Comparison of ENCODE assay signal across 12 cellular contexts in the genomic region with DNA sequence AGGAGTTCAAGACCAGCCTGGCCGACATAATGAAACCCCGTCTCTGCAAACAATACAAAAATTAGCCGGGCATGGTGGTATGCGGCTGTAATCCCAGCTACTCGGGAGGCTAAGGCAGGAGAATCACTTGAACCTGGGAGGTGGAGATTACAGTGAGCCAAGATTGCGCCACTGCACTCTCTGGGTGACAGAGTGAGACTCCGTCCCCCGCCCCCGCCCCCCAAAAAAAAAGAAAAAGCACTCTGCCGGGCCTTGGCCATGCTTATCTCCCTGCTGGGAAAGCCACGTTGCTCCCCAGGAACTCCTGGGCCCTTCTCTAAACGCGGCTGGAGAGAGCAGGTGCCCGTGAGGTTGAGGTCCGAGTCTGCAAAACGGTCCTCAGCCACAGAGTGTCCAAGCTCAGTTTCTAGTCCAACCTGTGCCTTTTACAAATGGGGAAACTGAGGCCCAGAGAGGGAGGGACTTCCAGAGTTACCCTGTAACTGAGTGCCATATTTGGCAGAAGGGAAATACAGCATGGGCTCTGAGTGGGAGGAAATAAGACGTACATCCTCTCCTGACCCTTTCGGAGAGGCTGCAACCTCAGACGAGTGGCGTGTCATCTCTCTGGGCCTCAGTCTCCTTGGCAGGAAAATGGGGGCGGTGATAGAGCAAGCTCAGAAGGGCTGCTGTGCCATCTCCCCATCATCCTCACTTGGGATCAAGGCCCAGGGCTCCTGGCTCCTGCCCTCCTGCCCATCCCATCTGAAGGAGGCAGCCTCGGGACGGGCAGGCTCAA. TPM values are rescaled to one million over a fixed set of nuclear protein-coding genes. Genes with fewer than 3 reads are reported as not detected.
DNase-seq lines count a peak whose midpoint lies in the region; ATAC-seq and TF ChIP-seq lines count a peak whose summit lies in the region.
"Had no signal": no experiment of that assay in that cellular context is flagged by ENCODE, and none has a peak within 500 bp of the region (broad histone marks: within the 10 kb centered on the region; RNA-seq: fewer than 3 reads in every experiment).

No MANE protein-coding gene starts in this region.

- peak overlapping the region in 4 of 7 donors; percentile 22 to 50 (median 42) for H3K27ac Mint-ChIP-seq in CD4-positive, alpha-beta memory T cell
- peak overlapping the region; percentile 92 for H3K27ac Mint-ChIP-seq in stimulated activated effector memory CD8-positive, alpha-beta T cell treated with anti-CD3 and anti-CD28 coated beads, Interleukin-12 subunit alpha, Interleukin-12 subunit beta, amount 100 ng/mL, for 72 hours
- H3K27ac Mint-ChIP-seq in T-cell, result peak overlapping the region in 1 of 2 donors; percentile 39

- peaks cover 51% of the 10 kb centered on the region for H3K4me1 ChIP-seq in CD4-positive, alpha-beta memory T cell (ENCODE audit: insufficient read depth, low read length)
- H3K4me1 ChIP-seq in PC-9 (replicated peaks; ENCODE audit: insufficient read depth), result peaks cover 44% of the 10 kb centered on the region

- CTCF ChIA-PET in CD4-positive, alpha-beta memory T cell (lab: Charles Lee; ENCODE audit: partially characterized antibody), result interaction anchor here (4.4 kb wide), 1 partner anchor 14 kb away, joined by 20 read pairs; no protein-coding TSS in a partner anchor
- CTCF ChIA-PET in PC-9 (lab: Charles Lee), result interaction anchor here (0.7 kb wide), 1 partner anchor 13 kb away, joined by 4 read pairs; no protein-coding TSS in a partner anchor
- CTCF ChIA-PET in T-cell (lab: Charles Lee), result no interaction called here

- H3K36me3 Mint-ChIP-seq in CD4-positive, alpha-beta memory T cell, result peaks cover 34 to 46% of the 10 kb centered on the region in 2 donors
- H3K36me3 Mint-ChIP-seq in stimulated activated effector memory CD8-positive, alpha-beta T cell treated with anti-CD3 and anti-CD28 coated beads, Interleukin-12 subunit alpha, Interleukin-12 subunit beta, amount 100 ng/mL, for 72 hours, result peaks cover 54% of the 10 kb centered on the region
- H3K36me3 Mint-ChIP-seq in T-cell, result peaks cover 35% of the 10 kb centered on the region

- H3K27me3 Mint-ChIP-seq in CD4-positive, alpha-beta memory T cell, result no peaks in the 10 kb centered on the region
- no peaks in the 10 kb centered on the region for H3K27me3 Mint-ChIP-seq in T-cell

- peaks cover 18 to 50% (median 30%) of the 10 kb centered on the region in 4 donors for H3K4me1 Mint-ChIP-seq in CD4-positive, alpha-beta memory T cell
- H3K4me1 Mint-ChIP-seq in stimulated activated effector memory CD8-positive, alpha-beta T cell treated with anti-CD3 and anti-CD28 coated beads, Interleukin-12 subunit alpha, Interleukin-12 subunit beta, amount 100 ng/mL, for 72 hours, result peaks cover 39% of the 10 kb centered on the region
- peaks cover 29 to 45% (median 41%) of the 10 kb centered on the region in 3 donors for H3K4me1 Mint-ChIP-seq in T-cell

- H3K9me3 Mint-ChIP-seq in CD4-positive, alpha-beta memory T cell, result no peaks in the 10 kb centered on the region
- no peaks in the 10 kb centered on the region for H3K9me3 Mint-ChIP-seq in stimulated activated effector memory CD8-positive, alpha-beta T cell treated with anti-CD3 and anti-CD28 coated beads, Interleukin-12 subunit alpha, Interleukin-12 subunit beta, amount 100 ng/mL, for 72 hours
- no peaks in the 10 kb centered on the region for H3K9me3 Mint-ChIP-seq in T-cell

- BruUV-seq in PC-9 (replicated peaks; lab: Mats Ljungman, UMichigan), result TSS peak; percentile 45

- no peak overlapping the region for H3K4me3 Mint-ChIP-seq in CD4-positive, alpha-beta memory T cell
- H3K4me3 Mint-ChIP-seq in stimulated activated effector memory CD8-positive, alpha-beta T cell treated with anti-CD3 and anti-CD28 coated beads, Interleukin-12 subunit alpha, Interleukin-12 subunit beta, amount 100 ng/mL, for 72 hours, result no peak overlapping the region
- no peak overlapping the region for H3K4me3 Mint-ChIP-seq in T-cell

- no peak overlapping the region for H2AFZ ChIP-seq in PC-9

- peaks cover 35% of the 10 kb centered on the region for H3F3A ChIP-seq in PC-9 (ENCODE audit: insufficient read depth, low read depth)

- H3K4me3 ChIP-seq in CD4-positive, alpha-beta memory T cell (ENCODE audit: low read length in 2 of 2), result no peak overlapping the region
- H3K4me3 ChIP-seq in PC-9 (no peak overlapping the region), epithelial cell of esophagus (ENCODE audit: low read length) (peak overlapping the region; percentile 57)

- no peak for TF ChIP-seq CTCF in PC-9 (conservative IDR thresholded peaks at IDR 0.05)
- no peak for TF ChIP-seq CTCF in epithelial cell of esophagus (IDR thresholded peaks at IDR 0.05; ENCODE audit: insufficient read depth, low read depth, low read length, missing control alignments)

- intact Hi-C loops in CD4-positive, alpha-beta memory T cell (cut with micrococcal nuclease), result no loop called here
- intact Hi-C loops in PC-9 (cut with micrococcal nuclease; ENCODE audit: unreplicated experiment), result loop anchor here (5.0 kb wide), 1 partner anchor 227 kb away; the partner anchor contains the start of gene SET

- DNase-seq in CD4-positive, alpha-beta memory T cell, result no peak
- no peak for DNase-seq in PC-9
- no peak for DNase-seq in epithelial cell of esophagus (ENCODE audit: low read depth)
- no peak for DNase-seq in stimulated activated effector memory CD8-positive, alpha-beta T cell treated with anti-CD3 and anti-CD28 coated beads, Interleukin-12 subunit alpha, Interleukin-12 subunit beta, amount 100 ng/mL, for 72 hours (ENCODE audit: low spot score in 2 of 2)
- no peak for DNase-seq in T-cell
- DNase-seq in left lobe of liver (ENCODE audit: low spot score), result no peak
- DNase-seq: activated T-cell treated with anti-CD3 and anti-CD28 coated beads for 4 hours; erythroblast; NCI-H1417 treated with DMSO at 0.1 percent for 48 hours; NCI-H510A; stimulated activated CD4-positive, alpha-beta T cell treated with anti-CD3 and anti-CD28 coated beads, Interleukin-2, amount 100 ng/mL, for 24 hours had no signal

- no peak overlapping the region for H3K27ac ChIP-seq in CD4-positive, alpha-beta memory T cell (ENCODE audit: low read depth, low read length)
- no peak overlapping the region; the same call in 1 of the 2 replicates for H3K27ac ChIP-seq in PC-9

- no peaks in the 10 kb centered on the region for H3K9me3 ChIP-seq in CD4-positive, alpha-beta memory T cell (ENCODE audit: control insufficient read depth in 1 of 2, low read length in 2 of 2)
- no peaks in the 10 kb centered on the region for H3K9me3 ChIP-seq in PC-9 (ENCODE audit: insufficient read depth, low read depth)

- peak overlapping the region; percentile 73 for H3K4me2 ChIP-seq in PC-9

- H3K9me2 ChIP-seq in PC-9 (ENCODE audit: insufficient read depth), result no peaks in the 10 kb centered on the region

- H3K36me3 ChIP-seq in CD4-positive, alpha-beta memory T cell (ENCODE audit: insufficient read depth, low read length), result peaks cover 46% of the 10 kb centered on the region
- H3K36me3 ChIP-seq in PC-9 (ENCODE audit: low read depth), result peaks cover under 1% of the 10 kb centered on the region; the same call in 1 of the 2 replicates

- H3K79me2 ChIP-seq in PC-9 (ENCODE audit: low read depth), result peaks cover 42% of the 10 kb centered on the region

- POLR2A ChIA-PET in CD4-positive, alpha-beta memory T cell (lab: Charles Lee; ENCODE audit: partially characterized antibody), result interaction anchor here (0.7 to 2.0 kb wide), 2 partner anchors 13 to 21 kb away, joined by 3 to 7 read pairs; no protein-coding TSS in a partner anchor
- POLR2A ChIA-PET in PC-9 (lab: Charles Lee; ENCODE audit: unreplicated experiment), result interaction anchor here (0.6 kb wide), 1 partner anchor 12 kb away, joined by 6 read pairs; no protein-coding TSS in a partner anchor
- POLR2A ChIA-PET in T-cell (lab: Charles Lee), result no interaction called here

- H3K27me3 ChIP-seq in CD4-positive, alpha-beta memory T cell (ENCODE audit: insufficient read depth, low read length), result no peaks in the 10 kb centered on the region
- no peaks in the 10 kb centered on the region for H3K27me3 ChIP-seq in PC-9 (ENCODE audit: insufficient read depth, low read depth)

- peak; percentile 38 for ATAC-seq in stimulated activated effector memory CD8-positive, alpha-beta T cell treated with anti-CD3 and anti-CD28 coated beads, Interleukin-12 subunit alpha, Interleukin-12 subunit beta, amount 100 ng/mL, for 72 hours
- ATAC-seq in T-cell (replicated peaks in 1 of 4), result no peak
- ATAC-seq in left lobe of liver, result no peak
- no peak for ATAC-seq in HG02798 (IDR thresholded peaks at IDR 0.05; ENCODE audit: poor library complexity, unreplicated experiment)

- no peaks in the 10 kb centered on the region for H4K20me1 ChIP-seq in PC-9 (ENCODE audit: insufficient read depth)

RNA-seq across cellular contexts. Expression of gene PHYHD1, which starts 6.6 kb away (rescaled TPM):
- total RNA-seq in CD4-positive, alpha-beta memory T cell, result 1 to 10 TPM; 1.7 to 2.2 TPM
- polyA plus RNA-seq in CD4-positive, alpha-beta memory T cell, result not detected
- 4.2 and 6.3 TPM in 2 replicates for total RNA-seq in PC-9 (2021)
- total RNA-seq in T-cell, result 1 to 10 TPM in 3 of 5 donors, under 1 TPM in 2; 0.53 to 5.5 (median 3.3) TPM
- total RNA-seq in left lobe of liver, result 70.8 TPM

RNA-seq across cellular contexts. Expression of gene LRRC8A, which starts 32.3 kb away (rescaled TPM):
- 10 to 100 TPM; 24.4 to 26.4 TPM for total RNA-seq in CD4-positive, alpha-beta memory T cell
- polyA plus RNA-seq in CD4-positive, alpha-beta memory T cell, result 10 to 100 TPM; 18.7 to 40.6 TPM
- total RNA-seq in PC-9 (2021) (90.3 and 95.7 TPM in 2 replicates), T-cell (10 to 100 TPM; 30.7 to 34.3 (median 33.9) TPM), left lobe of liver (11.0 TPM)

RNA-seq across cellular contexts. Expression of gene KYAT1, which starts 32.4 kb away (rescaled TPM):
- 10 to 100 TPM in 1 of 2 experiments, 1 to 10 TPM in 1; 9.8 to 12.4 TPM for total RNA-seq in CD4-positive, alpha-beta memory T cell
- polyA plus RNA-seq in CD4-positive, alpha-beta memory T cell, result 10 to 100 TPM; 11.0 to 11.6 TPM
- total RNA-seq in PC-9 (2021), result 26.1 and 27.6 TPM in 2 replicates
- total RNA-seq in T-cell, result 10 to 100 TPM in 4 of 5 donors, 1 to 10 TPM in 1; 9.7 to 15.6 (median 11.7) TPM
- total RNA-seq in left lobe of liver, result 9.6 TPM

RNA-seq across cellular contexts. Expression of gene DOLK, which starts 33.2 kb away (rescaled TPM):
- 10 to 100 TPM in 1 of 2 experiments, 1 to 10 TPM in 1; 9.9 to 12.9 TPM for total RNA-seq in CD4-positive, alpha-beta memory T cell
- polyA plus RNA-seq in CD4-positive, alpha-beta memory T cell, result 10 to 100 TPM in 1 of 2 donors, 1 to 10 TPM in 1; 9.1 to 11.7 TPM
- total RNA-seq in PC-9 (2021) (18.0 and 19.0 TPM in 2 replicates), T-cell (10 to 100 TPM in 2 of 5 donors, 1 to 10 TPM in 3; 5.4 to 11.6 (median 10.0) TPM), left lobe of liver (7.5 TPM)

RNA-seq across cellular contexts. Expression of gene NUP188, which starts 33.3 kb away (rescaled TPM):
- total RNA-seq in CD4-positive, alpha-beta memory T cell, result 10 to 100 TPM; 70.1 to 70.8 TPM
- polyA plus RNA-seq in CD4-positive, alpha-beta memory T cell, result 10 to 100 TPM; 27.2 to 39.4 TPM
- 59.7 and 90.0 TPM in 2 replicates for total RNA-seq in PC-9 (2021)
- total RNA-seq in T-cell, result 10 to 100 TPM; 51.0 to 78.4 (median 71.3) TPM
- 11.4 TPM for total RNA-seq in left lobe of liver

Comparison
In these comparisons a context has a peak if more than half of its experiments do, and no peak if none do; other contexts are left out.
1. CTCF ChIA-PET loops: an anchor here in CD4-positive, alpha-beta memory T cell (4.4 kb wide) and PC-9 (0.7 kb wide); none called in T-cell.
2. POLR2A ChIA-PET loops: an anchor here in CD4-positive, alpha-beta memory T cell (0.7 to 2.0 kb wide) and PC-9 (0.6 kb wide); none called in T-cell.